25 cellular contexts compared by ENCODE assay signal in the genomic region with DNA sequence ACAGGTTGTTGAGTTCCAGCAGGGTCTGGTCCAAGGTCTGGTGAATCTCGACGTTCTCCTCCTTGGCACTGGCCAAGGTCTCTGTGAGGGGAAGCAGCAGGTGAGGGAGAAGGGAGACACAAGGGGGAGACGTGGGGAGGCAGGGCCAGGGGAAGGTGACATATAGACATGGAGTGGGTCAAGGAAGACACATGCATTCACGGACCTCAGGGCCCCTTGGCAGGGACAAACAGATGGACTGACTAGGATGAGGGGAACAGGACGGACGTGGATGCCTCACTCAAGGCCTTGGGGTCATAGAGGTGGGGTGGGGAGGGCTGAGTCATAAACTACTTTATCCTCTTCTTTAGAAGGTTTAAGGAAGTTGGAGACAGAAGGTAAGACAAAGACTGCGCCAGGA. TPM values are rescaled to one million over a fixed set of nuclear protein-coding genes. Genes with fewer than 3 reads are reported as not detected.
DNase-seq lines count a peak whose midpoint lies in the region; ATAC-seq, FAIRE-seq and TF ChIP-seq lines count a peak whose summit lies in the region.
"Had no signal": no experiment of that assay in that cellular context is flagged by ENCODE, and none has a peak within 500 bp of the region (broad histone marks: within the 10 kb centered on the region; RNA-seq: fewer than 3 reads in every experiment).

No MANE protein-coding gene starts in this region.

- H3K9me3 Mint-ChIP-seq in activated T-helper 17 cell treated with anti-CD3 and anti-CD28 coated beads, Interleukin-2, amount 50 U/mL, for 72 hours = no peaks in the 10 kb centered on the region
- H3K9me3 Mint-ChIP-seq: activated CD8-positive, alpha-beta T cell treated with anti-CD3 and anti-CD28 coated beads for 36 hours; activated T-cell treated with anti-CD3 and anti-CD28 coated beads, Interleukin-2, amount 50 U/mL, for 4 hours; CD4-positive, alpha-beta T cell; naive B cell had no signal

- H3K9me3 ChIP-seq in kidney (ENCODE audit: control insufficient read depth in 1 of 2, low read length in 2 of 2) = no peaks in the 10 kb centered on the region
- H3K9me3 ChIP-seq in smooth muscle cell (replicated peaks; ENCODE audit: low read depth) = no peaks in the 10 kb centered on the region
- H3K9me3 ChIP-seq: HAP-1, lower lobe of right lung, tibial nerve had no signal

- no peak overlapping the region for H3K27ac ChIP-seq in kidney (ENCODE audit: low read depth in 2 of 2, low read length in 2 of 2)
- H3K27ac ChIP-seq in smooth muscle cell (ENCODE audit: low read depth) = peak overlapping the region; percentile 44
- H3K27ac ChIP-seq: brain microvascular endothelial cell, dorsolateral prefrontal cortex, lower lobe of right lung, tibial nerve, VCaP had no signal

- H3K4me1 ChIP-seq in kidney (ENCODE audit: control insufficient read depth in 1 of 2, insufficient read depth in 1 of 2, low read depth in 1 of 2, low read length in 2 of 2) (peaks cover 0 to 2% of the 10 kb centered on the region in 2 donors), smooth muscle cell (ENCODE audit: low read depth) (no peaks in the 10 kb centered on the region)
- H3K4me1 ChIP-seq: HAP-1 had no signal

- H3K36me3 Mint-ChIP-seq in activated T-helper 17 cell treated with anti-CD3 and anti-CD28 coated beads, Interleukin-2, amount 50 U/mL, for 72 hours (ENCODE audit: low read depth) = no peaks in the 10 kb centered on the region
- H3K36me3 Mint-ChIP-seq: activated naive CD8-positive, alpha-beta T cell; naive B cell had no signal

- FAIRE-seq in kidney (lab: Jason Lieb, UNC) = no peak

- H3K79me2 ChIP-seq in smooth muscle cell (ENCODE audit: low read depth) = peaks cover 9% of the 10 kb centered on the region

- no peak overlapping the region for H3K4me3 Mint-ChIP-seq in activated T-helper 17 cell treated with anti-CD3 and anti-CD28 coated beads, Interleukin-2, amount 50 U/mL, for 72 hours
- H3K4me3 Mint-ChIP-seq: activated CD8-positive, alpha-beta T cell treated with anti-CD3 and anti-CD28 coated beads for 36 hours; activated naive CD8-positive, alpha-beta T cell; activated T-cell treated with anti-CD3 and anti-CD28 coated beads, Interleukin-2, amount 50 U/mL, for 4 hours; CD4-positive, alpha-beta T cell; naive B cell had no signal

- H3K4me1 Mint-ChIP-seq in activated T-helper 17 cell treated with anti-CD3 and anti-CD28 coated beads, Interleukin-2, amount 50 U/mL, for 72 hours = no peaks in the 10 kb centered on the region

- DNase-seq in EL = peak; percentile 46
- peak; percentile 50 for DNase-seq in kidney
- DNase-seq in smooth muscle cell (lab: John Stamatoyannopoulos, UW; ENCODE audit: unreplicated experiment) = no peak
- DNase-seq in SKM-1 treated with dmso at 0.1 percent for 144 hours (lab: John Stamatoyannopoulos, UW; ENCODE audit: unreplicated experiment) = no peak
- DNase-seq in NCI-H187 treated with DMSO at 0.1 percent for 48 hours (lab: John Stamatoyannopoulos, UW) = no peak
- DNase-seq in glomerular visceral epithelial cell (ENCODE audit: extremely low spot score) = no peak
- DNase-seq in NCI-H2081 (lab: John Stamatoyannopoulos, UW) = no peak
- DNase-seq: activated CD8-positive, alpha-beta T cell treated with anti-CD3 and anti-CD28 coated beads for 36 hours; activated T-cell treated with anti-CD3 and anti-CD28 coated beads, Interleukin-2, amount 50 U/mL, for 4 hours; brain microvascular endothelial cell; CD4-positive, alpha-beta T cell; dorsolateral prefrontal cortex; erythroblast; head of caudate nucleus; lower lobe of right lung; naive B cell; NCI-H2029; NCI-H510A had no signal

- no peak overlapping the region for H3K9ac ChIP-seq in kidney (ENCODE audit: low read length in 2 of 2)
- no peak overlapping the region for H3K9ac ChIP-seq in smooth muscle cell (ENCODE audit: low read depth)

- H4K20me1 ChIP-seq in smooth muscle cell (ENCODE audit: low read depth) = peaks cover 60% of the 10 kb centered on the region

- no peak overlapping the region for H2AFZ ChIP-seq in smooth muscle cell (ENCODE audit: low read depth)

- intact Hi-C loops in kidney (cut with DNase I) = no loop called here

- H3K27me3 Mint-ChIP-seq in activated T-helper 17 cell treated with anti-CD3 and anti-CD28 coated beads, Interleukin-2, amount 50 U/mL, for 72 hours = no peaks in the 10 kb centered on the region
- H3K27me3 Mint-ChIP-seq: activated CD8-positive, alpha-beta T cell treated with anti-CD3 and anti-CD28 coated beads for 36 hours; activated naive CD8-positive, alpha-beta T cell; CD4-positive, alpha-beta T cell had no signal

- no peaks in the 10 kb centered on the region for H3K27me3 ChIP-seq in smooth muscle cell (ENCODE audit: low read depth)
- H3K27me3 ChIP-seq: brain microvascular endothelial cell, dorsolateral prefrontal cortex, tibial nerve had no signal

- peak overlapping the region; percentile 34 for H3K27ac Mint-ChIP-seq in activated T-helper 17 cell treated with anti-CD3 and anti-CD28 coated beads, Interleukin-2, amount 50 U/mL, for 72 hours
- H3K27ac Mint-ChIP-seq: activated CD8-positive, alpha-beta T cell treated with anti-CD3 and anti-CD28 coated beads for 36 hours; activated naive CD8-positive, alpha-beta T cell; CD4-positive, alpha-beta T cell; progenitor cell of endocrine pancreas had no signal

- peaks cover 56% of the 10 kb centered on the region for H3F3A ChIP-seq in smooth muscle cell (ENCODE audit: low read depth)

- TF ChIP-seq CTCF in kidney (IDR thresholded peaks at IDR 0.05; ENCODE audit: borderline replicate concordance, extremely low read depth, insufficient read depth) (no peak), smooth muscle cell (IDR thresholded peaks at IDR 0.05; ENCODE audit: borderline replicate concordance, insufficient read depth, poor library complexity, severe bottlenecking) (no peak)

- no peak overlapping the region for H3K4me2 ChIP-seq in smooth muscle cell

- 92% methylated on average over 7 of the region's 7 CpGs for WGBS in smooth muscle cell (ENCODE audit: low lambda C conversion rate)

- H3K4me3 ChIP-seq in kidney (ENCODE audit: low read length in 2 of 2) = no peak overlapping the region
- no peak overlapping the region for H3K4me3 ChIP-seq in smooth muscle cell
- H3K4me3 ChIP-seq: dorsolateral prefrontal cortex, HAP-1, lower lobe of right lung, tibial nerve had no signal

- peaks cover 0 to 2% of the 10 kb centered on the region in 2 donors for H3K36me3 ChIP-seq in kidney (ENCODE audit: control insufficient read depth in 1 of 2, insufficient read depth in 2 of 2, low read length in 2 of 2)
- H3K36me3 ChIP-seq in smooth muscle cell (ENCODE audit: low read depth) = no peaks in the 10 kb centered on the region
- H3K36me3 ChIP-seq: HAP-1 had no signal

- ATAC-seq in activated T-helper 17 cell treated with anti-CD3 and anti-CD28 coated beads, Interleukin-2, amount 50 U/mL, for 72 hours (replicated peaks) = no peak
- ATAC-seq: activated CD8-positive, alpha-beta T cell treated with anti-CD3 and anti-CD28 coated beads for 36 hours; activated T-cell treated with anti-CD3 and anti-CD28 coated beads, Interleukin-2, amount 50 U/mL, for 4 hours; lower lobe of right lung; Right ventricle myocardium inferior had no signal

RNA-seq across cellular contexts. Expression of gene TPM2, which starts 7.6 kb away (rescaled TPM):
- total RNA-seq in activated T-helper 17 cell treated with anti-CD3 and anti-CD28 coated beads, Interleukin-2, amount 50 U/mL, for 72 hours = 1 to 10 TPM; 4.1 to 6.2 TPM
- total RNA-seq in kidney (218 TPM), smooth muscle cell (854 and 925 TPM in 2 replicates)
- polyA plus RNA-seq in kidney (ENCODE audit: insufficient read depth, low read depth, low replicate concordance) (287 TPM), smooth muscle cell (2,012 and 2,131 TPM in 2 replicates)

RNA-seq across cellular contexts. Expression of gene CA9, which starts 8.4 kb away (rescaled TPM):
- total RNA-seq in activated T-helper 17 cell treated with anti-CD3 and anti-CD28 coated beads, Interleukin-2, amount 50 U/mL, for 72 hours = 10 to 100 TPM in 1 of 2 donors, under 1 TPM in 1; 0.89 to 31.7 TPM
- 0.85 TPM for total RNA-seq in kidney
- polyA plus RNA-seq in kidney (ENCODE audit: insufficient read depth, low read depth, low replicate concordance) = 0.67 TPM
- total RNA-seq in smooth muscle cell = 1.7 and 4.6 TPM in 2 replicates
- 5.9 TPM in 1 of 2 replicates, not detected in the other for polyA plus RNA-seq in smooth muscle cell
- total RNA-seq: CD4-positive, alpha-beta T cell; lower lobe of right lung had no signal

RNA-seq across cellular contexts. Expression of gene ARHGEF39, which starts 17.1 kb away (rescaled TPM):
- total RNA-seq in activated T-helper 17 cell treated with anti-CD3 and anti-CD28 coated beads, Interleukin-2, amount 50 U/mL, for 72 hours = 10 to 100 TPM in 1 of 2 donors, 1 to 10 TPM in 1; 9.4 to 16.1 TPM
- total RNA-seq in kidney = 0.72 TPM
- polyA plus RNA-seq in kidney (ENCODE audit: insufficient read depth, low read depth, low replicate concordance) = 0.17 TPM
- 0.49 and 2.1 TPM in 2 replicates for total RNA-seq in smooth muscle cell
- 1.9 and 2.9 TPM in 2 replicates for polyA plus RNA-seq in smooth muscle cell

RNA-seq across cellular contexts. Expression of gene CCDC107, which starts 24.0 kb away (rescaled TPM):
- total RNA-seq in activated T-helper 17 cell treated with anti-CD3 and anti-CD28 coated beads, Interleukin-2, amount 50 U/mL, for 72 hours = 10 to 100 TPM; 17.5 to 19.8 TPM
- 26.8 TPM for total RNA-seq in kidney
- 52.3 TPM for polyA plus RNA-seq in kidney (ENCODE audit: insufficient read depth, low read depth, low replicate concordance)
- total RNA-seq in smooth muscle cell = 9.8 and 19.6 TPM in 2 replicates
- 35.5 and 37.1 TPM in 2 replicates for polyA plus RNA-seq in smooth muscle cell

RNA-seq across cellular contexts. Expression of gene RMRP, which starts 24.3 kb away (rescaled TPM):
- over 10,000 TPM in 1 of 2 donors, 1,000 to 10,000 TPM in 1; 5,785 to 10,768 TPM for total RNA-seq in activated T-helper 17 cell treated with anti-CD3 and anti-CD28 coated beads, Interleukin-2, amount 50 U/mL, for 72 hours
- 36,256 TPM for total RNA-seq in kidney
- polyA plus RNA-seq in kidney (ENCODE audit: insufficient read depth, low read depth, low replicate concordance) = not detected
- total RNA-seq in smooth muscle cell = 10,156 and 21,067 TPM in 2 replicates
- polyA plus RNA-seq in smooth muscle cell = not detected in 2 replicates

Comparison
In these comparisons a context has a peak if more than half of its experiments do, and no peak if none do; other contexts are left out.
1. DNase-seq: peak in EL (single experiment) and kidney (single experiment); none in smooth muscle cell (single experiment), SKM-1 treated with dmso at 0.1 percent for 144 hours (single experiment), NCI-H187 treated with DMSO at 0.1 percent for 48 hours (single experiment), glomerular visceral epithelial cell (single experiment) and NCI-H2081 (0 of 2).
2. RNA of gene TPM2, which starts 7.6 kb away (total RNA-seq): 854 to 925 TPM in smooth muscle cell and 218 TPM in kidney (single experiment); 4.1 to 6.2 TPM in activated T-helper 17 cell treated with anti-CD3 and anti-CD28 coated beads, Interleukin-2, amount 50 U/mL, for 72 hours; every median in the first group is over 10 times any median in the second.